ENCODE assay signal across 8 cellular contexts in genomic region chr17:10197721-10198508, GRCh38. TPM values are rescaled to one million over a fixed set of nuclear protein-coding genes. Genes with fewer than 3 reads are reported as not detected.
DNase-seq lines count a peak whose midpoint lies in the region; ATAC-seq, FAIRE-seq and TF ChIP-seq lines count a peak whose summit lies in the region.

No MANE protein-coding gene starts in this region.

- peak overlapping the region; percentile 98 for H3K4me2 ChIP-seq in A549
- no peak overlapping the region for H3K4me2 ChIP-seq in MM.1S (ENCODE audit: low read depth, low read length)

- no peaks in the 10 kb centered on the region for H3F3A ChIP-seq in MM.1S (ENCODE audit: insufficient read depth, low read length)

- TF ChIP-seq CTCF in A549 (IDR thresholded peaks at IDR 0.05), result no peak
- TF ChIP-seq CTCF in brain (conservative IDR thresholded peaks at IDR 0.05), result no peak
- TF ChIP-seq CTCF in mesothelial cell of epicardium (IDR thresholded peaks at IDR 0.05; ENCODE audit: unreplicated experiment), result no peak
- no peak for TF ChIP-seq CTCF in vagina (IDR thresholded peaks at IDR 0.05)
- TF ChIP-seq CTCF in MM.1S (IDR thresholded peaks at IDR 0.05; ENCODE audit: low read length), result no peak

- H3K4me3 Mint-ChIP-seq in brain (peak overlapping the region; percentile 73 to 86 (median 80)), mesothelial cell of epicardium (peak overlapping the region; percentile 78)

- CTCF ChIA-PET in A549 (lab: Yijun Ruan, JAX), result no interaction called here

- no peaks in the 10 kb centered on the region for H3K79me2 ChIP-seq in MM.1S (ENCODE audit: low read length)

- TF ChIP-seq POLR2A in A549 (IDR thresholded peaks at IDR 0.05; ENCODE audit: low read length) (no peak), vagina (IDR thresholded peaks at IDR 0.05) (no peak)

- ATAC-seq in A549, result 0 out of 6 replicates have a peak, but pooled peaks of 1 of the 2 experiments have one; percentile 10
- peak; percentile 15 for ATAC-seq in GM21786 (IDR thresholded peaks at IDR 0.05; ENCODE audit: unreplicated experiment)
- ATAC-seq in HG02571 (IDR thresholded peaks at IDR 0.05; ENCODE audit: unreplicated experiment), result no peak

- no peak overlapping the region for H3K9ac ChIP-seq in MM.1S (ENCODE audit: low read length)

- intact Hi-C loops in vagina (cut with DNase I), result no loop called here

- peaks cover 26% of the 10 kb centered on the region for H3K4me1 Mint-ChIP-seq in brain
- H3K4me1 Mint-ChIP-seq in mesothelial cell of epicardium, result peaks cover 14% of the 10 kb centered on the region

- no peaks in the 10 kb centered on the region for H3K4me1 ChIP-seq in A549
- H3K4me1 ChIP-seq in vagina, result peaks cover 32% of the 10 kb centered on the region
- no peaks in the 10 kb centered on the region for H3K4me1 ChIP-seq in MM.1S (ENCODE audit: low read length)

- H3K27ac Mint-ChIP-seq in brain, result no peak overlapping the region
- no peak overlapping the region for H3K27ac Mint-ChIP-seq in mesothelial cell of epicardium

- H3K27me3 ChIP-seq in vagina (no peaks in the 10 kb centered on the region), MM.1S (replicated peaks; ENCODE audit: insufficient read depth, low read length) (no peaks in the 10 kb centered on the region)

- no peak for TF ChIP-seq EP300 in A549 (IDR thresholded peaks at IDR 0.05)

- peak overlapping the region; percentile 60 for H3K4me3 ChIP-seq in A549
- peak overlapping the region; percentile 60 to 70 for H3K4me3 ChIP-seq in vagina
- no peak overlapping the region for H3K4me3 ChIP-seq in MM.1S (ENCODE audit: low read length)

- peak overlapping the region in 1 of 2 experiments; percentile 80; a peak in 3 of 6 replicates for H3K27ac ChIP-seq in A549
- H3K27ac ChIP-seq in vagina, result peak overlapping the region; percentile 67
- no peak overlapping the region for H3K27ac ChIP-seq in MM.1S (ENCODE audit: low read length)

- no peak for DNase-seq in A549 (ENCODE audit: low read depth in 1 of 2, low spot score in 1 of 2)
- peak; percentile 34 to 73 for DNase-seq in mesothelial cell of epicardium (ENCODE audit: low spot score in 2 of 2, unreplicated experiment in 2 of 2)
- no peak for DNase-seq in vagina (ENCODE audit: extremely low spot score in 2 of 2)
- DNase-seq in mucosa of gallbladder (ENCODE audit: low spot score), result no peak
- DNase-seq in MM.1S, result no peak

- no peaks in the 10 kb centered on the region for H4K20me1 ChIP-seq in MM.1S (ENCODE audit: insufficient read depth, low read length)

- FAIRE-seq in A549 (lab: Jason Lieb, UNC), result no peak

- H3K27me3 Mint-ChIP-seq in brain (peaks cover 13% of the 10 kb centered on the region), mesothelial cell of epicardium (ENCODE audit: low read depth) (peaks cover 12% of the 10 kb centered on the region)

- H3K9me3 Mint-ChIP-seq in brain, result peaks cover 24 to 39% (median 33%) of the 10 kb centered on the region in 5 experiments
- peaks cover 17% of the 10 kb centered on the region for H3K9me3 Mint-ChIP-seq in mesothelial cell of epicardium

- H3K9me2 ChIP-seq in MM.1S (replicated peaks; ENCODE audit: insufficient read depth, low read length), result no peaks in the 10 kb centered on the region

- POLR2A ChIA-PET in A549 (lab: Yijun Ruan, JAX), result no interaction called here

- no peak overlapping the region for H2AFZ ChIP-seq in MM.1S (ENCODE audit: low read length)

- no peak for TF ChIP-seq RAD21 in A549 (conservative IDR thresholded peaks at IDR 0.05 in 1 of 2, IDR thresholded peaks at IDR 0.05 in 1 of 2)

- 72% methylated on average over 65 of the region's 90 CpGs for WGBS in A549 (ENCODE audit: missing lambda C conversion rate)

- H3K9me3 ChIP-seq in A549 (peaks cover 16% of the 10 kb centered on the region), vagina (peaks cover 14% of the 10 kb centered on the region), MM.1S (replicated peaks; ENCODE audit: insufficient read depth, low read length) (no peaks in the 10 kb centered on the region)

- H3K36me3 ChIP-seq in vagina (no peaks in the 10 kb centered on the region), MM.1S (replicated peaks; ENCODE audit: insufficient read depth, low read length) (no peaks in the 10 kb centered on the region)

- H3K36me3 Mint-ChIP-seq in brain (peaks cover 40% of the 10 kb centered on the region), mesothelial cell of epicardium (peaks cover 20% of the 10 kb centered on the region)

TF ChIP-seq in A549, 52 proteins besides CTCF, POLR2A, EP300 and RAD21:
- TF ChIP-seq ZNF302 (CRISPR knock-in tag; IDR thresholded peaks at IDR 0.05), result no peak

RNA-seq across cellular contexts. Expression of gene GAS7, which starts 0.5 kb away (rescaled TPM):
- polyA plus RNA-seq in A549 (2011; rRNA removed), result 1.5 and 1.6 TPM in 2 replicates
- 1.3 and 1.7 TPM in 2 replicates for polyA plus RNA-seq in A549 (2012; cell fraction: cytosol; rRNA removed)
- 0.62 and 1.3 TPM in 2 replicates for polyA plus RNA-seq in A549 (2012; cell fraction: nucleus; rRNA removed)
- polyA plus RNA-seq in A549 (2017; fragmentation: RNase III; extraction: RNeasy Plus Mini Kit Qiagen cat#74134 plus additional on column Dnase treatment), result 1.2 to 1.4 TPM (median 1.3 TPM) in 3 replicates
- 1.2 and 1.6 TPM in 2 replicates for polyA minus RNA-seq in A549 (2011; rRNA and poly(A)+ RNA removed)
- 60.2 TPM for polyA plus RNA-seq in brain (ENCODE audit: insufficient read depth, low read depth, low replicate concordance)
- 41.0 to 47.7 TPM (median 44.0 TPM) in 3 replicates for total RNA-seq in mesothelial cell of epicardium
- 47.1 TPM for total RNA-seq in vagina
- total RNA-seq in mucosa of gallbladder, result 26.7 TPM

Comparison
In these comparisons a context has a peak if more than half of its experiments do, and no peak if none do; other contexts are left out.
1. DNase-seq: peak in mesothelial cell of epicardium (2 of 2); none in A549 (0 of 2), vagina (0 of 2), mucosa of gallbladder (single experiment) and MM.1S (single experiment).